Comparison of ENCODE assay signal across 19 cellular contexts in the genomic region with DNA sequence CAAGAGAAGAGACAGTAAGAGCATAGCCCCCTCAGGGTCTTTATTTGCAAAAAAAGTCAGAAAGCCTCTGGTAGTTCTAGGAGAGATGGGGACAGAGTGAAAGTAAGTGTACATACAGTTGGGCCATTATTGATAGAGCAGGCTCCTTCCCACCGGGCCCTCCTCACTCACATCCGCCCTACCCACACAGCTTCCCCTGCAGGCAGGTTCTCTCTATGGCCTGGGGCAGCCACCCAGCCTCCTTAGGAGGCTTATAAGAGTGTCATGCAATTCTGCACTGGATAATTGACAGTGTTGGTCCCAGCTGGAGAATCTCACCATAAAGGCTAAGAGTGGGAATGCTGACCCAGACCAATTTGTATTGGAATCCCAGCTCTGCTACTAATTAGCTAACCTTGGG. TPM values are rescaled to one million over a fixed set of nuclear protein-coding genes. Genes with fewer than 3 reads are reported as not detected.
DNase-seq lines count a peak whose midpoint lies in the region; ATAC-seq and TF ChIP-seq lines count a peak whose summit lies in the region.
"Had no signal": no experiment of that assay in that cellular context is flagged by ENCODE, and none has a peak within 500 bp of the region (broad histone marks: within the 10 kb centered on the region; RNA-seq: fewer than 3 reads in every experiment).

No MANE protein-coding gene starts in this region.

- H3K27ac ChIP-seq in mesendoderm (ENCODE audit: low read depth, low read length) (peak overlapping the region; percentile 45), osteoblast (ENCODE audit: low read depth, low read length) (no peak overlapping the region)
- H3K27ac ChIP-seq: GM23248 had no signal

- no peak overlapping the region for H3K18ac ChIP-seq in mesendoderm (ENCODE audit: low read length)

- no peak overlapping the region for H3K4me2 ChIP-seq in mesendoderm (ENCODE audit: low read length)
- no peak overlapping the region for H3K4me2 ChIP-seq in osteoblast (ENCODE audit: insufficient read depth, low read length)

- H2BK5ac ChIP-seq in mesendoderm (ENCODE audit: low read length) = peak overlapping the region; percentile 33

- ATAC-seq in natural killer cell treated with Interleukin-12 subunit alpha and Interleukin-12 subunit beta and Interleukin-15 and Interleukin-18, amount 100 ng/mL, for 72 hours = no peak
- no peak for ATAC-seq in HG03135 (IDR thresholded peaks at IDR 0.05; ENCODE audit: unreplicated experiment)

- no peak overlapping the region for H4K8ac ChIP-seq in mesendoderm (ENCODE audit: low read depth, low read length)

- H3K27me3 ChIP-seq in mesendoderm (ENCODE audit: insufficient read depth, low read length, poor library complexity) = peaks cover 16% of the 10 kb centered on the region
- peaks cover 4% of the 10 kb centered on the region for H3K27me3 ChIP-seq in osteoblast (ENCODE audit: insufficient read depth, low read length)
- H3K27me3 ChIP-seq: BE2C had no signal

- H4K20me1 ChIP-seq in osteoblast (ENCODE audit: insufficient read depth, low read length) = no peaks in the 10 kb centered on the region

- peaks cover 14% of the 10 kb centered on the region for H3K4me1 ChIP-seq in mesendoderm (ENCODE audit: control insufficient read depth, low read depth, low read length)
- no peaks in the 10 kb centered on the region for H3K4me1 ChIP-seq in osteoblast (ENCODE audit: insufficient read depth, low read length)
- H3K4me1 ChIP-seq: BE2C had no signal

- peaks cover 31% of the 10 kb centered on the region for H3K27me3 Mint-ChIP-seq in chondrocyte (ENCODE audit: low read depth)
- peaks cover 14 to 24% of the 10 kb centered on the region in 2 donors for H3K27me3 Mint-ChIP-seq in natural killer cell treated with Interleukin-12 subunit alpha and Interleukin-12 subunit beta and Interleukin-15 and Interleukin-18, amount 100 ng/mL, for 72 hours

- H2BK15ac ChIP-seq in mesendoderm (replicated peaks; ENCODE audit: low read depth) = no peak overlapping the region

- H4K5ac ChIP-seq in mesendoderm (ENCODE audit: low read length) = no peak overlapping the region

- no peak overlapping the region for H3K4ac ChIP-seq in mesendoderm (ENCODE audit: low read depth, low read length)

- H2BK120ac ChIP-seq in mesendoderm (ENCODE audit: low read depth, low read length) = no peak overlapping the region

- no peaks in the 10 kb centered on the region for H3K79me2 ChIP-seq in mesendoderm (ENCODE audit: control insufficient read depth, insufficient read depth, low read length)
- H3K79me2 ChIP-seq in osteoblast (ENCODE audit: insufficient read depth, low read length) = no peaks in the 10 kb centered on the region

- H2AK5ac ChIP-seq in mesendoderm (ENCODE audit: low read length) = no peak overlapping the region

- H3K9me3 ChIP-seq in osteoblast (ENCODE audit: low read depth, low read length) = no peaks in the 10 kb centered on the region
- H3K9me3 ChIP-seq: BE2C had no signal

- H3K79me1 ChIP-seq in mesendoderm (ENCODE audit: low read length) = no peaks in the 10 kb centered on the region

- H3K23ac ChIP-seq in mesendoderm (ENCODE audit: low read length) = no peak overlapping the region

- H3K36me3 ChIP-seq in mesendoderm (ENCODE audit: control insufficient read depth, insufficient read depth, low read length) (no peaks in the 10 kb centered on the region), osteoblast (ENCODE audit: insufficient read depth, low read length) (no peaks in the 10 kb centered on the region)
- H3K36me3 ChIP-seq: BE2C had no signal

- H3K9ac ChIP-seq in mesendoderm (ENCODE audit: low read length) = no peak overlapping the region
- H3K9ac ChIP-seq: GM23248 had no signal

- TF ChIP-seq CTCF in chondrocyte (IDR thresholded peaks at IDR 0.05) (no peak), osteoblast (IDR thresholded peaks at IDR 0.05; ENCODE audit: extremely low read depth, low read depth, low read length) (no peak)

- no CpG with 5 or more reads among the region's 2 CpGs for WGBS in mesendoderm (ENCODE audit: extremely low coverage, insufficient coverage, low lambda C conversion rate)

- no peaks in the 10 kb centered on the region for H3K9me3 Mint-ChIP-seq in chondrocyte (ENCODE audit: low read depth)
- H3K9me3 Mint-ChIP-seq in natural killer cell treated with Interleukin-12 subunit alpha and Interleukin-12 subunit beta and Interleukin-15 and Interleukin-18, amount 100 ng/mL, for 72 hours = no peaks in the 10 kb centered on the region
- H3K9me3 Mint-ChIP-seq: CD4-positive, CD25-positive, alpha-beta regulatory T cell; CD8-positive, alpha-beta memory T cell; HFFc6 had no signal

- no peak overlapping the region for H3K4me3 ChIP-seq in mesendoderm (ENCODE audit: low read length)
- H3K4me3 ChIP-seq in osteoblast (ENCODE audit: insufficient read depth, low read length) = no peak overlapping the region
- H3K4me3 ChIP-seq: GM23248 had no signal

- no peak overlapping the region for H2AFZ ChIP-seq in osteoblast (ENCODE audit: low read length)
- H2AFZ ChIP-seq: GM23248 had no signal

- no peak overlapping the region for H3K4me3 Mint-ChIP-seq in chondrocyte (ENCODE audit: unreplicated experiment)
- no peak overlapping the region for H3K4me3 Mint-ChIP-seq in natural killer cell treated with Interleukin-12 subunit alpha and Interleukin-12 subunit beta and Interleukin-15 and Interleukin-18, amount 100 ng/mL, for 72 hours
- H3K4me3 Mint-ChIP-seq: CD4-positive, CD25-positive, alpha-beta regulatory T cell; CD8-positive, alpha-beta memory T cell; HFFc6 had no signal

- H3K36me3 Mint-ChIP-seq in chondrocyte (ENCODE audit: low read depth) = no peaks in the 10 kb centered on the region
- H3K36me3 Mint-ChIP-seq in natural killer cell treated with Interleukin-12 subunit alpha and Interleukin-12 subunit beta and Interleukin-15 and Interleukin-18, amount 100 ng/mL, for 72 hours = no peaks in the 10 kb centered on the region
- H3K36me3 Mint-ChIP-seq: CD4-positive, CD25-positive, alpha-beta regulatory T cell; CD8-positive, alpha-beta memory T cell had no signal

- H3K4me1 Mint-ChIP-seq in chondrocyte (ENCODE audit: low read depth) = peaks cover 8% of the 10 kb centered on the region
- peaks cover 4 to 5% of the 10 kb centered on the region in 2 donors for H3K4me1 Mint-ChIP-seq in natural killer cell treated with Interleukin-12 subunit alpha and Interleukin-12 subunit beta and Interleukin-15 and Interleukin-18, amount 100 ng/mL, for 72 hours (ENCODE audit: low read depth in 2 of 2)
- H3K4me1 Mint-ChIP-seq: CD4-positive, CD25-positive, alpha-beta regulatory T cell; CD8-positive, alpha-beta memory T cell had no signal

- DNase-seq in chondrocyte (ENCODE audit: low spot score) (peak; percentile 33), mesendoderm (peak; percentile 22), osteoblast (ENCODE audit: insufficient read length, low spot score, missing footprints) (peak; percentile 4)
- no peak for DNase-seq in activated CD4-positive, alpha-beta T cell treated with anti-CD3 and anti-CD28 coated beads for 4 hours
- DNase-seq in natural killer cell treated with Interleukin-12 subunit alpha and Interleukin-12 subunit beta and Interleukin-15 and Interleukin-18, amount 100 ng/mL, for 72 hours (ENCODE audit: low spot score) = no peak
- DNase-seq: ACHN; BE2C; C1 segment of cervical spinal cord; CD4-positive, CD25-positive, alpha-beta regulatory T cell; CD8-positive, alpha-beta memory T cell; COR-L47; DMS 273 treated with DMSO at 0.1 percent for 48 hours; DMS53; DND-41; EL; GM23248; HCEC 1CT; HFFc6 had no signal

- H3K56ac ChIP-seq in mesendoderm (ENCODE audit: low read length) = peak overlapping the region; percentile 51

- H3K27ac Mint-ChIP-seq in chondrocyte (ENCODE audit: unreplicated experiment) = no peak overlapping the region
- no peak overlapping the region for H3K27ac Mint-ChIP-seq in natural killer cell treated with Interleukin-12 subunit alpha and Interleukin-12 subunit beta and Interleukin-15 and Interleukin-18, amount 100 ng/mL, for 72 hours
- H3K27ac Mint-ChIP-seq: CD4-positive, CD25-positive, alpha-beta regulatory T cell; CD8-positive, alpha-beta memory T cell; HFFc6 had no signal

RNA-seq across cellular contexts. Expression of gene SLC30A4, which starts 49.5 kb away (rescaled TPM):
- total RNA-seq in chondrocyte (16.8 to 17.4 TPM (median 17.1 TPM) in 3 replicates), osteoblast (17.4 and 19.5 TPM in 2 replicates)
- 0.10 TPM for polyA plus RNA-seq in mesendoderm (2013, experiment 1 of 2)
- polyA plus RNA-seq in mesendoderm (2013, experiment 2 of 2) = 0.15 TPM
- 1 to 10 TPM; 2.1 to 2.8 TPM for total RNA-seq in natural killer cell treated with Interleukin-12 subunit alpha and Interleukin-12 subunit beta and Interleukin-15 and Interleukin-18, amount 100 ng/mL, for 72 hours

Comparison
In these comparisons a context has a peak if more than half of its experiments do, and no peak if none do; other contexts are left out.
1. DNase-seq: peak in chondrocyte (single experiment), mesendoderm (single experiment) and osteoblast (single experiment); none in activated CD4-positive, alpha-beta T cell treated with anti-CD3 and anti-CD28 coated beads for 4 hours (0 of 2) and natural killer cell treated with Interleukin-12 subunit alpha and Interleukin-12 subunit beta and Interleukin-15 and Interleukin-18, amount 100 ng/mL, for 72 hours (single experiment).